Comparison of ENCODE assay signal across 18 cellular contexts in genomic region chr7:58086871-58087535, GRCh38.
"Had no signal": no experiment of that assay in that cellular context is flagged by ENCODE, and none has a peak within 500 bp of the region (broad histone marks: within the 10 kb centered on the region; RNA-seq: fewer than 3 reads in every experiment).

No MANE protein-coding gene starts in this region.

- H3K27me3 ChIP-seq: adrenal gland, SJSA1 had no signal

- H3K4me2 ChIP-seq: smooth muscle cell had no signal

- H3K36me3 ChIP-seq: adrenal gland, lower lobe of right lung, SJSA1, thoracic aorta had no signal

- ATAC-seq: activated naive CD4-positive, alpha-beta T cell treated with anti-CD3 and anti-CD28 coated beads, Interleukin-2, amount 50 U/mL, for 72 hours; effector memory CD8-positive, alpha-beta T cell; lower lobe of right lung; psoas muscle; right cardiac atrium; stimulated activated naive B cell treated with anti-CD40 and anti-IgM and Interleukin-4, amounts not matched to agents 10 μg/mL and 1 μg/mL and 100 μg/mL, for 72 hours had no signal

- H3K27ac ChIP-seq: adrenal gland, lower lobe of right lung, psoas muscle, SJSA1, thoracic aorta had no signal

- H3K4me1 ChIP-seq: adrenal gland, lower lobe of right lung, psoas muscle, SJSA1 had no signal

- DNase-seq: activated CD4-positive, alpha-beta T cell treated with anti-CD3 and anti-CD28 coated beads, Interleukin-2, amount 10 ng/mL, durations not matched to agents 24 days and 14 days; activated CD4-positive, CD25-positive, alpha-beta regulatory T cell; activated CD8-positive, alpha-beta memory T cell treated with anti-CD3 and anti-CD28 coated beads, Interleukin-2, amount 50 U/mL, for 4 hours; activated effector memory CD4-positive, alpha-beta T cell treated with anti-CD3 and anti-CD28 coated beads, Interleukin-2, amount 50 U/mL, for 16 hours; activated T-cell treated with anti-CD3 and anti-CD28 coated beads, Interleukin-2, amount 50 U/mL, for 48 hours; effector memory CD8-positive, alpha-beta T cell; lower lobe of right lung; occipital lobe; stimulated activated naive B cell treated with anti-CD40 and anti-IgM and Interleukin-4, amounts not matched to agents 10 μg/mL and 1 μg/mL and 100 μg/mL, for 72 hours had no signal

- FAIRE-seq: bronchial epithelial cell, TTC549 had no signal

- H3K4me3 ChIP-seq: adrenal gland, lower lobe of right lung, psoas muscle, SJSA1, smooth muscle cell, thoracic aorta had no signal

- H3K9me3 ChIP-seq: lower lobe of right lung, psoas muscle, SJSA1, thoracic aorta had no signal
